In the genomic region with DNA sequence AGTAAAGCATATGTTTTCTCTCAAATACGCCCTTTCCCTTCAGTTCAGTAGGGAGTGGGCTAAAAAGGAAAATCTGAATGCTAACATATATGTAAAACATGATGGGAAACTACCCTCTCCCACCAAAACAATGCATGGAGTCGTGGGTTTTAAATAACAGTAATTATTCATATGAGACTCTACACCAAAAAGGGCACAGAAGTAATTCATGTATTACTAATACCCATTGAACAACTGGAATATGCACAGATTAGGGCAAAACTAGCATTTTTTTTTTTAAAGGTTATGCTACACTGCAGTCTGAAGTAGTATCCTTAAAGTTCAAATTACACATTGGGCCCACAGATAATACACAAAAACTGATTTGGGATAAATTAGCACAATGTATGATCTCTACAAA, we compare ENCODE assay signal across 28 cellular contexts. TPM values are rescaled to one million over a fixed set of nuclear protein-coding genes. Genes with fewer than 3 reads are reported as not detected.
DNase-seq lines count a peak whose midpoint lies in the region; ATAC-seq lines count a peak whose summit lies in the region.
"Had no signal": no experiment of that assay in that cellular context is flagged by ENCODE, and none has a peak within 500 bp of the region (broad histone marks: within the 10 kb centered on the region; RNA-seq: fewer than 3 reads in every experiment).

No MANE protein-coding gene starts in this region.

- H3K4me1 Mint-ChIP-seq in activated T-cell treated with anti-CD3 and anti-CD28 coated beads, Interleukin-2, amount 50 U/mL, for 72 hours (ENCODE audit: low read depth): peaks cover 51% of the 10 kb centered on the region
- H3K4me1 Mint-ChIP-seq in activated T-helper 17 cell treated with anti-CD3 and anti-CD28 coated beads, Interleukin-2, amount 50 U/mL, for 72 hours: peaks cover 14% of the 10 kb centered on the region
- H3K4me1 Mint-ChIP-seq in naive thymus-derived CD4-positive, alpha-beta T cell: peaks cover 35 to 85% (median 73%) of the 10 kb centered on the region in 7 donors

- peak overlapping the region; percentile 46 for H3K27ac Mint-ChIP-seq in activated T-cell treated with anti-CD3 and anti-CD28 coated beads, Interleukin-2, amount 50 U/mL, for 72 hours
- no peak overlapping the region for H3K27ac Mint-ChIP-seq in activated T-helper 17 cell treated with anti-CD3 and anti-CD28 coated beads, Interleukin-2, amount 50 U/mL, for 72 hours
- peak overlapping the region in 2 of 9 donors; percentile 5 to 57 for H3K27ac Mint-ChIP-seq in naive thymus-derived CD4-positive, alpha-beta T cell
- H3K27ac Mint-ChIP-seq: CD14-positive monocyte had no signal

- no peaks in the 10 kb centered on the region for H3K9me3 ChIP-seq in naive thymus-derived CD4-positive, alpha-beta T cell (ENCODE audit: control insufficient read depth in 2 of 3, low read length in 3 of 3)
- H3K9me3 ChIP-seq: psoas muscle, sigmoid colon, transverse colon had no signal

- CTCF ChIA-PET in naive thymus-derived CD4-positive, alpha-beta T cell (lab: Charles Lee): no interaction called here

- POLR2A ChIA-PET in naive thymus-derived CD4-positive, alpha-beta T cell (lab: Charles Lee): interaction anchor here (0.7 kb wide), 1 partner anchor 154 kb away, joined by 3 read pairs; no protein-coding TSS in a partner anchor

- H3K27me3 Mint-ChIP-seq in activated T-cell treated with anti-CD3 and anti-CD28 coated beads, Interleukin-2, amount 50 U/mL, for 72 hours (ENCODE audit: low read depth): no peaks in the 10 kb centered on the region
- H3K27me3 Mint-ChIP-seq in activated T-helper 17 cell treated with anti-CD3 and anti-CD28 coated beads, Interleukin-2, amount 50 U/mL, for 72 hours: no peaks in the 10 kb centered on the region
- no peaks in the 10 kb centered on the region for H3K27me3 Mint-ChIP-seq in naive thymus-derived CD4-positive, alpha-beta T cell

- DNase-seq in activated T-cell treated with anti-CD3 and anti-CD28 coated beads, Interleukin-2, amount 50 U/mL, for 72 hours: no peak
- no peak for DNase-seq in activated T-cell treated with anti-CD3 and anti-CD28 coated beads, Interleukin-2, amount 50 U/mL, for 1 hour
- no peak for DNase-seq in naive thymus-derived CD4-positive, alpha-beta T cell
- DNase-seq in NCI-H1092 treated with DMSO at 0.1 percent for 48 hours (lab: John Stamatoyannopoulos, UW) (no peak), NCI-H774 (lab: John Stamatoyannopoulos, UW) (no peak), globus pallidus (ENCODE audit: low spot score) (no peak), foreskin melanocyte (no peak)
- DNase-seq: activated CD4-positive, CD25-positive, alpha-beta regulatory T cell; activated naive CD4-positive, alpha-beta T cell; activated T-cell treated with anti-CD3 and anti-CD28 coated beads, Interleukin-2, amount 50 U/mL, for 48 hours; amygdala; glutamatergic neuron; mesendoderm; NCI-H1048; NCI-H1694 treated with DMSO at 0.1 percent for 48 hours; NCI-H446 treated with DMSO at 0.1 percent for 48 hours; occipital lobe; OCI-M1; psoas muscle; sigmoid colon; stimulated activated CD4-positive, alpha-beta T cell treated with anti-CD3 and anti-CD28 coated beads, Interleukin-12 subunit alpha, Interleukin-12 subunit beta, amount 100 ng/mL, for 4 hours; stimulated activated CD4-positive, alpha-beta T cell treated with anti-CD3 and anti-CD28 coated beads, Interleukin-2, amount 100 ng/mL, for 48 hours; transverse colon had no signal

- H3K27ac ChIP-seq in naive thymus-derived CD4-positive, alpha-beta T cell (ENCODE audit: low read depth, low read length): no peak overlapping the region
- H3K27ac ChIP-seq: 22Rv1, epithelial cell of prostate, psoas muscle, sigmoid colon, transverse colon had no signal

- no peaks in the 10 kb centered on the region for H3K36me3 ChIP-seq in naive thymus-derived CD4-positive, alpha-beta T cell (ENCODE audit: control insufficient read depth in 2 of 3, insufficient read depth in 3 of 3, low read length in 3 of 3)
- H3K36me3 ChIP-seq: sigmoid colon, transverse colon had no signal

- H3K9me3 Mint-ChIP-seq in activated T-cell treated with anti-CD3 and anti-CD28 coated beads, Interleukin-2, amount 50 U/mL, for 72 hours: no peaks in the 10 kb centered on the region
- H3K9me3 Mint-ChIP-seq in activated T-helper 17 cell treated with anti-CD3 and anti-CD28 coated beads, Interleukin-2, amount 50 U/mL, for 72 hours: no peaks in the 10 kb centered on the region
- H3K9me3 Mint-ChIP-seq in naive thymus-derived CD4-positive, alpha-beta T cell: peaks cover 0 to 3% (median 0%) of the 10 kb centered on the region in 11 donors

- ATAC-seq in activated T-cell treated with anti-CD3 and anti-CD28 coated beads, Interleukin-2, amount 50 U/mL, for 72 hours (replicated peaks in 1 of 2): no peak
- ATAC-seq in activated T-helper 17 cell treated with anti-CD3 and anti-CD28 coated beads, Interleukin-2, amount 50 U/mL, for 72 hours (replicated peaks): no peak
- ATAC-seq in naive thymus-derived CD4-positive, alpha-beta T cell: no peak
- ATAC-seq: left lobe of liver, psoas muscle had no signal

- peaks cover 24 to 25% of the 10 kb centered on the region in 2 donors for H3K4me1 ChIP-seq in naive thymus-derived CD4-positive, alpha-beta T cell (ENCODE audit: control insufficient read depth in 2 of 2, insufficient read depth in 2 of 2, low read length in 2 of 2)

- intact Hi-C loops in naive thymus-derived CD4-positive, alpha-beta T cell (cut with micrococcal nuclease): loop anchor here (10.0 kb wide), 3 partner anchors 877 to 1887 kb away; a partner anchor contains a TSS

- peaks cover 5 to 8% of the 10 kb centered on the region in 2 donors for H3K36me3 Mint-ChIP-seq in activated T-cell treated with anti-CD3 and anti-CD28 coated beads, Interleukin-2, amount 50 U/mL, for 72 hours (ENCODE audit: insufficient read depth in 2 of 2)
- H3K36me3 Mint-ChIP-seq in activated T-helper 17 cell treated with anti-CD3 and anti-CD28 coated beads, Interleukin-2, amount 50 U/mL, for 72 hours (ENCODE audit: low read depth): peaks cover 11% of the 10 kb centered on the region
- peaks cover 0 to 22% (median 9%) of the 10 kb centered on the region in 5 donors for H3K36me3 Mint-ChIP-seq in naive thymus-derived CD4-positive, alpha-beta T cell

- H3K27me3 ChIP-seq in naive thymus-derived CD4-positive, alpha-beta T cell (ENCODE audit: control insufficient read depth in 2 of 2, insufficient read depth in 2 of 2, low read length in 2 of 2): no peaks in the 10 kb centered on the region
- H3K27me3 ChIP-seq: sigmoid colon, transverse colon had no signal

- peak overlapping the region in 1 of 2 donors; percentile 6 for H3K4me3 Mint-ChIP-seq in activated T-cell treated with anti-CD3 and anti-CD28 coated beads, Interleukin-2, amount 50 U/mL, for 72 hours
- H3K4me3 Mint-ChIP-seq in activated T-helper 17 cell treated with anti-CD3 and anti-CD28 coated beads, Interleukin-2, amount 50 U/mL, for 72 hours: peak overlapping the region; percentile 6
- peak overlapping the region in 9 of 10 donors; percentile 10 to 88 (median 63) for H3K4me3 Mint-ChIP-seq in naive thymus-derived CD4-positive, alpha-beta T cell
- H3K4me3 Mint-ChIP-seq: CD14-positive monocyte had no signal

- no peak overlapping the region for H3K4me3 ChIP-seq in naive thymus-derived CD4-positive, alpha-beta T cell (ENCODE audit: low read length)
- H3K4me3 ChIP-seq: psoas muscle, sigmoid colon, transverse colon had no signal

RNA-seq across cellular contexts. Expression of a gene that starts 8.1 kb away (rescaled TPM):
- total RNA-seq in activated T-cell treated with anti-CD3 and anti-CD28 coated beads, Interleukin-2, amount 50 U/mL, for 72 hours: 10 to 100 TPM; 29.6 TPM
- 10 to 100 TPM; 29.0 to 33.6 TPM for total RNA-seq in activated T-helper 17 cell treated with anti-CD3 and anti-CD28 coated beads, Interleukin-2, amount 50 U/mL, for 72 hours
- 10 to 100 TPM; 46.0 to 61.0 (median 50.8) TPM for total RNA-seq in naive thymus-derived CD4-positive, alpha-beta T cell
- polyA plus RNA-seq in naive thymus-derived CD4-positive, alpha-beta T cell: 10 to 100 TPM; 11.7 to 15.6 TPM
